13 cellular contexts compared by ENCODE assay signal in genomic region chr4:10611673-10612072, GRCh38.
DNase-seq lines count a peak whose midpoint lies in the region; ATAC-seq, FAIRE-seq and TF ChIP-seq lines count a peak whose summit lies in the region.
"Had no signal": no experiment of that assay in that cellular context is flagged by ENCODE, and none has a peak within 500 bp of the region (broad histone marks: within the 10 kb centered on the region; RNA-seq: fewer than 3 reads in every experiment).

No MANE protein-coding gene starts in this region.

- no peaks in the 10 kb centered on the region for H3K36me3 Mint-ChIP-seq in progenitor cell of endocrine pancreas (ENCODE audit: insufficient read depth)

- H3K9me3 Mint-ChIP-seq in progenitor cell of endocrine pancreas (ENCODE audit: low read depth), result no peaks in the 10 kb centered on the region
- H3K9me3 Mint-ChIP-seq: activated T-helper 2 cell treated with anti-CD3 and anti-CD28 coated beads, Interferon-gamma antibody, Interleukin-2, Interleukin-4, amounts not matched to agents 10 μg/mL and 5 μg/mL and 100 μg/mL, durations not matched to agents 14 hours and 24 hours and 36 hours had no signal

- no peaks in the 10 kb centered on the region for H3K27me3 Mint-ChIP-seq in progenitor cell of endocrine pancreas

- no peaks in the 10 kb centered on the region for H3K4me1 Mint-ChIP-seq in progenitor cell of endocrine pancreas (ENCODE audit: low read depth)

- intact Hi-C loops in head of caudate nucleus (cut with DNase I), result no loop called here

- FAIRE-seq in RCC 7860 (lab: Jason Lieb, UNC), result peak; percentile 85

- peak overlapping the region; percentile 23 for H3K27ac Mint-ChIP-seq in progenitor cell of endocrine pancreas
- H3K27ac Mint-ChIP-seq: activated T-helper 2 cell treated with anti-CD3 and anti-CD28 coated beads, Interferon-gamma antibody, Interleukin-2, Interleukin-4, amounts not matched to agents 10 μg/mL and 5 μg/mL and 100 μg/mL, durations not matched to agents 14 hours and 24 hours and 36 hours had no signal

- ATAC-seq in GM18520 (IDR thresholded peaks at IDR 0.05; ENCODE audit: unreplicated experiment) (no peak), GM19397 (IDR thresholded peaks at IDR 0.05; ENCODE audit: unreplicated experiment) (no peak)

- DNase-seq in GM03348 (ENCODE audit: low spot score) (peak; percentile 87), RCC 7860 (ENCODE audit: low spot score) (peak; percentile 83), fibroblast of gingiva (ENCODE audit: low read depth) (peak; percentile 35), progenitor cell of endocrine pancreas (ENCODE audit: low spot score, unreplicated experiment) (no peak), NOMO-1 (lab: John Stamatoyannopoulos, UW; ENCODE audit: unreplicated experiment in 2 of 2) (no peak), head of caudate nucleus (no peak)
- DNase-seq: effector CD8-positive, alpha-beta T cell; KG1; stimulated activated CD4-positive, alpha-beta T cell treated with anti-CD3 and anti-CD28 coated beads, Interleukin-12 subunit alpha, Interleukin-12 subunit beta, amount 100 ng/mL, for 4 hours; stimulated activated naive CD4-positive, alpha-beta T cell had no signal

- TF ChIP-seq CTCF in progenitor cell of endocrine pancreas (IDR thresholded peaks at IDR 0.05; ENCODE audit: unreplicated experiment), result no peak

- H3K4me3 Mint-ChIP-seq in progenitor cell of endocrine pancreas (ENCODE audit: low read depth), result no peak overlapping the region

Comparison
In these comparisons a context has a peak if more than half of its experiments do, and no peak if none do; other contexts are left out.
1. DNase-seq: peak in GM03348 (single experiment), RCC 7860 (single experiment) and fibroblast of gingiva (single experiment); none in progenitor cell of endocrine pancreas (single experiment), NOMO-1 (0 of 2) and head of caudate nucleus (0 of 42).